Comparison of ENCODE assay signal across 10 cellular contexts in the genomic region with DNA sequence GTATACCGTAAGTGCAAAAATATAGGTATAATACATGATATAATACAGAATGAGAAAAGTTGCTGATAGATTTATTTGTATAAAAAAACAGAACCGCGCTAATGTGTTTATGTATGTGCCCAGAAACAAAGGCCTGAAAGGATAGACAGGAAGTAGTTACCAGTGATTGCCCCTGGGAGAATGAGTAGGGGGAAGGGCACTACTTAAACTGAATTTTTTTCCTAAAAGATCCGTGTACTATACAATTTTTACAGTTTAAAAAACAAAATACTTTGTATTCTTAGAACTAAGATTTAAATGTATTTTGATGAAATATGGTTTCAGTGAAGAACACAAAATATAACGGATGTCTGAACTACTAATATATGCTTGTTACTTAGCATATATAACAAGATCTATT. TPM values are rescaled to one million over a fixed set of nuclear protein-coding genes. Genes with fewer than 3 reads are reported as not detected.
DNase-seq lines count a peak whose midpoint lies in the region; ATAC-seq and TF ChIP-seq lines count a peak whose summit lies in the region.
"Had no signal": no experiment of that assay in that cellular context is flagged by ENCODE, and none has a peak within 500 bp of the region (broad histone marks: within the 10 kb centered on the region; RNA-seq: fewer than 3 reads in every experiment).

No MANE protein-coding gene starts in this region.

- H3K9ac ChIP-seq in OCI-LY3 (ENCODE audit: low read length), result 0 out of 2 replicates have a peak overlapping the region, but pooled peaks have one; percentile 73
- peak overlapping the region; percentile 91 for H3K9ac ChIP-seq in smooth muscle cell (ENCODE audit: low read depth)

- H3K4me1 Mint-ChIP-seq in activated T-cell treated with anti-CD3 and anti-CD28 coated beads, Interleukin-2, amount 50 U/mL, for 24 hours (ENCODE audit: low read depth), result peaks cover 55% of the 10 kb centered on the region
- peaks cover 46% of the 10 kb centered on the region for H3K4me1 Mint-ChIP-seq in activated T-cell treated with anti-CD3 and anti-CD28 coated beads, Interleukin-2, amount 50 U/mL, for 4 hours (ENCODE audit: low read depth)
- peaks cover 29% of the 10 kb centered on the region for H3K4me1 Mint-ChIP-seq in chondrocyte (ENCODE audit: low read depth)

- H3K79me2 ChIP-seq in OCI-LY3 (ENCODE audit: low read length), result peaks cover 80% of the 10 kb centered on the region
- H3K79me2 ChIP-seq in smooth muscle cell (ENCODE audit: low read depth), result peaks cover 58% of the 10 kb centered on the region

- H3K27me3 ChIP-seq in OCI-LY3 (ENCODE audit: low read depth, low read length), result no peaks in the 10 kb centered on the region
- H3K27me3 ChIP-seq in smooth muscle cell (ENCODE audit: low read depth), result no peaks in the 10 kb centered on the region
- H3K27me3 ChIP-seq in tibial artery, result no peaks in the 10 kb centered on the region
- H3K27me3 ChIP-seq: gastroesophageal sphincter had no signal

- no peaks in the 10 kb centered on the region for H3K9me3 Mint-ChIP-seq in activated T-cell treated with anti-CD3 and anti-CD28 coated beads, Interleukin-2, amount 50 U/mL, for 24 hours
- no peaks in the 10 kb centered on the region for H3K9me3 Mint-ChIP-seq in activated T-cell treated with anti-CD3 and anti-CD28 coated beads, Interleukin-2, amount 50 U/mL, for 4 hours
- no peaks in the 10 kb centered on the region for H3K9me3 Mint-ChIP-seq in chondrocyte (ENCODE audit: low read depth)

- no peak for DNase-seq in activated T-cell treated with anti-CD3 and anti-CD28 coated beads, Interleukin-2, amount 50 U/mL, for 24 hours
- no peak for DNase-seq in activated T-cell treated with anti-CD3 and anti-CD28 coated beads, Interleukin-2, amount 50 U/mL, for 4 hours
- DNase-seq in chondrocyte (ENCODE audit: low spot score), result no peak
- no peak for DNase-seq in smooth muscle cell (lab: John Stamatoyannopoulos, UW; ENCODE audit: unreplicated experiment)
- no peak for DNase-seq in midbrain (lab: John Stamatoyannopoulos, UW)
- DNase-seq in lower leg skin (ENCODE audit: low spot score in 2 of 2), result no peak
- DNase-seq in tibial artery, result no peak
- DNase-seq: activated naive CD4-positive, alpha-beta T cell had no signal

- ATAC-seq in activated T-cell treated with anti-CD3 and anti-CD28 coated beads, Interleukin-2, amount 50 U/mL, for 4 hours, result no peak
- ATAC-seq: gastroesophageal sphincter had no signal

- peaks cover 17% of the 10 kb centered on the region for H3K36me3 Mint-ChIP-seq in activated T-cell treated with anti-CD3 and anti-CD28 coated beads, Interleukin-2, amount 50 U/mL, for 24 hours (ENCODE audit: low read depth)
- peaks cover 5% of the 10 kb centered on the region for H3K36me3 Mint-ChIP-seq in activated T-cell treated with anti-CD3 and anti-CD28 coated beads, Interleukin-2, amount 50 U/mL, for 4 hours (ENCODE audit: insufficient read depth)
- no peaks in the 10 kb centered on the region for H3K36me3 Mint-ChIP-seq in chondrocyte (ENCODE audit: low read depth)

- peak overlapping the region; percentile 82 for H3K4me2 ChIP-seq in OCI-LY3 (ENCODE audit: low read length)
- peak overlapping the region; percentile 99 for H3K4me2 ChIP-seq in smooth muscle cell

- H3K9me3 ChIP-seq in OCI-LY3 (ENCODE audit: insufficient read depth, low read length) (no peaks in the 10 kb centered on the region), smooth muscle cell (replicated peaks; ENCODE audit: low read depth) (no peaks in the 10 kb centered on the region), tibial artery (no peaks in the 10 kb centered on the region)
- H3K9me3 ChIP-seq: gastroesophageal sphincter had no signal

- no peak for TF ChIP-seq POLR2A in lower leg skin (IDR thresholded peaks at IDR 0.05)

- peak overlapping the region; percentile 30 for H3K4me3 Mint-ChIP-seq in activated T-cell treated with anti-CD3 and anti-CD28 coated beads, Interleukin-2, amount 50 U/mL, for 24 hours
- no peak overlapping the region for H3K4me3 Mint-ChIP-seq in activated T-cell treated with anti-CD3 and anti-CD28 coated beads, Interleukin-2, amount 50 U/mL, for 4 hours
- peak overlapping the region; percentile 28 for H3K4me3 Mint-ChIP-seq in chondrocyte (ENCODE audit: unreplicated experiment)

- H2AFZ ChIP-seq in OCI-LY3 (ENCODE audit: low read depth, low read length), result no peak overlapping the region
- peak overlapping the region; percentile 86 for H2AFZ ChIP-seq in smooth muscle cell (ENCODE audit: low read depth)

- no peaks in the 10 kb centered on the region for H3K36me3 ChIP-seq in OCI-LY3 (replicated peaks; ENCODE audit: low read depth, low read length)
- H3K36me3 ChIP-seq in smooth muscle cell (ENCODE audit: low read depth), result no peaks in the 10 kb centered on the region
- H3K36me3 ChIP-seq in tibial artery, result no peaks in the 10 kb centered on the region
- H3K36me3 ChIP-seq: gastroesophageal sphincter had no signal

- H3K27me3 Mint-ChIP-seq in activated T-cell treated with anti-CD3 and anti-CD28 coated beads, Interleukin-2, amount 50 U/mL, for 24 hours, result no peaks in the 10 kb centered on the region
- no peaks in the 10 kb centered on the region for H3K27me3 Mint-ChIP-seq in activated T-cell treated with anti-CD3 and anti-CD28 coated beads, Interleukin-2, amount 50 U/mL, for 4 hours (ENCODE audit: low read depth)
- no peaks in the 10 kb centered on the region for H3K27me3 Mint-ChIP-seq in chondrocyte (ENCODE audit: low read depth)

- peak overlapping the region; percentile 96 for H3K4me3 ChIP-seq in OCI-LY3 (ENCODE audit: low read length)
- peak overlapping the region; percentile 87 for H3K4me3 ChIP-seq in smooth muscle cell
- no peak overlapping the region for H3K4me3 ChIP-seq in lower leg skin (ENCODE audit: low read depth, poor library complexity, severe bottlenecking)
- no peak overlapping the region for H3K4me3 ChIP-seq in tibial artery

- peaks cover 6% of the 10 kb centered on the region for H3F3A ChIP-seq in smooth muscle cell (ENCODE audit: low read depth)

- H3K4me1 ChIP-seq in OCI-LY3 (ENCODE audit: low read length) (peaks cover 17% of the 10 kb centered on the region), smooth muscle cell (ENCODE audit: low read depth) (peaks cover 17% of the 10 kb centered on the region), tibial artery (peaks cover 0 to 20% (median 7%) of the 10 kb centered on the region in 4 donors)

- H4K20me1 ChIP-seq in OCI-LY3 (ENCODE audit: insufficient read depth, low read length) (peaks cover 14% of the 10 kb centered on the region), smooth muscle cell (ENCODE audit: low read depth) (peaks cover 7% of the 10 kb centered on the region)

- WGBS in smooth muscle cell (ENCODE audit: low lambda C conversion rate), result 34% methylated on average over 5 of the region's 5 CpGs
- 54 to 60% methylated on average over 5 of the region's 5 CpGs for WGBS in lower leg skin, 2 donors

- TF ChIP-seq CTCF in OCI-LY3 (IDR thresholded peaks at IDR 0.05; ENCODE audit: low read depth, low read length) (no peak), chondrocyte (IDR thresholded peaks at IDR 0.05) (no peak), smooth muscle cell (IDR thresholded peaks at IDR 0.05; ENCODE audit: borderline replicate concordance, insufficient read depth, poor library complexity, severe bottlenecking) (no peak), lower leg skin (IDR thresholded peaks at IDR 0.05) (no peak), tibial artery (IDR thresholded peaks at IDR 0.05) (no peak)

- H3K27ac ChIP-seq in OCI-LY3 (ENCODE audit: low read length) (no peak overlapping the region), smooth muscle cell (ENCODE audit: low read depth) (peak overlapping the region; percentile 96), tibial artery (no peak overlapping the region)

- intact Hi-C loops in lower leg skin (cut with DNase I; ENCODE audit: low total_unique reads) (loop anchor here (5.0 kb wide), 1 partner anchor 518 kb away; no protein-coding TSS in a partner anchor), tibial artery (cut with DNase I; ENCODE audit: low total_unique reads) (no loop called here)

- peak overlapping the region; percentile 98 for H3K27ac Mint-ChIP-seq in activated T-cell treated with anti-CD3 and anti-CD28 coated beads, Interleukin-2, amount 50 U/mL, for 24 hours
- H3K27ac Mint-ChIP-seq in chondrocyte (ENCODE audit: unreplicated experiment), result no peak overlapping the region

RNA-seq across cellular contexts. Expression of a gene that starts 2.9 kb away (rescaled TPM):
- 1 to 10 TPM; 7.5 to 8.8 (median 7.8) TPM for total RNA-seq in activated T-cell treated with anti-CD3 and anti-CD28 coated beads, Interleukin-2, amount 50 U/mL, for 4 hours
- 2.9 to 3.3 TPM (median 3.0 TPM) in 3 replicates for total RNA-seq in chondrocyte
- 9.2 and 12.1 TPM in 2 replicates for total RNA-seq in smooth muscle cell
- 1.9 TPM in 2 replicates for polyA plus RNA-seq in smooth muscle cell
- total RNA-seq in lower leg skin, result 10 to 100 TPM in 2 of 4 donors, 1 to 10 TPM in 2; 8.8 to 13.4 (median 11.0) TPM

RNA-seq across cellular contexts. Expression of a gene that starts 4.2 kb away (rescaled TPM):
- total RNA-seq in activated T-cell treated with anti-CD3 and anti-CD28 coated beads, Interleukin-2, amount 50 U/mL, for 4 hours, result 10 to 100 TPM; 61.4 to 76.7 (median 74.0) TPM
- 22.6 to 37.7 TPM (median 25.5 TPM) in 3 replicates for total RNA-seq in chondrocyte
- 14.2 and 14.4 TPM in 2 replicates for total RNA-seq in smooth muscle cell
- polyA plus RNA-seq in smooth muscle cell, result 37.4 and 55.4 TPM in 2 replicates
- total RNA-seq in lower leg skin, result 10 to 100 TPM; 10.5 to 42.1 (median 13.1) TPM

Comparison
In these comparisons a context has a peak if more than half of its experiments do, and no peak if none do; other contexts are left out.
1. H3K4me3 ChIP-seq: peak in OCI-LY3 (single experiment) and smooth muscle cell (single experiment); none in lower leg skin (single experiment) and tibial artery (0 of 2).